In the genomic region with DNA sequence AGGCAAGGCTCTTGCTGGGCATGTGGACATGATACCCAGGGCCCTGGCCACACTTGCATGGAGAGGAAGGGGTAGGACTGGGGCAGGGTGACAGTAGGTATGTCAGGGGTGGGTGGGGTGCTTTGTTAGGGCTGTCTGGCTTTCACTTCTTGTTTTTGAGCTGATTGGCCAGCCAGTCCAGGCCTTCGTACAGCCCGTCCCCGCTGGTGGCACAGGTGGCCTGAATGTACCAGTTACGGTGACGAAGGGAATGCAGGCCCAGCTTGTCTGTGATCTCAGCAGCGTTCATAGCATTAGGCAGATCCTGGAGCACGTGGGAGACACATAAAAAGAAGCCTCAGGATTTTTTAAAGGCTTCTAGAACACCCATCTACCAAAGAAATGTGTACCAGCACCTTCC, we compare ENCODE assay signal across 20 cellular contexts. TPM values are rescaled to one million over a fixed set of nuclear protein-coding genes. Genes with fewer than 3 reads are reported as not detected.
DNase-seq lines count a peak whose midpoint lies in the region; ATAC-seq, FAIRE-seq and TF ChIP-seq lines count a peak whose summit lies in the region.
"Had no signal": no experiment of that assay in that cellular context is flagged by ENCODE, and none has a peak within 500 bp of the region (broad histone marks: within the 10 kb centered on the region; RNA-seq: fewer than 3 reads in every experiment).

No MANE protein-coding gene starts in this region.

- SMC1A ChIA-PET in GM12878 (lab: Charles Lee; ENCODE audit: uncharacterized antibody, unreplicated experiment): interaction anchor here (0.6 to 1.4 kb wide), 5 partner anchors 11 to 917 kb away, joined by 3 to 5 read pairs (median 4); no protein-coding TSS in a partner anchor

- RAD21 ChIA-PET in GM12878 (lab: Charles Lee; ENCODE audit: unreplicated experiment): interaction anchor here (0.9 to 2.2 kb wide), 3 partner anchors 14 to 86 kb away, joined by 3 to 11 read pairs (median 3); partner anchors contain the start of genes DDX23 and FKBP11

- H3K4me1 ChIP-seq in GM12878 (ENCODE audit: control insufficient read depth, insufficient read depth, low read length): no peaks in the 10 kb centered on the region
- H3K4me1 ChIP-seq: Caco-2 had no signal

- TF ChIP-seq EP300 in GM12878 (IDR thresholded peaks at IDR 0.05; ENCODE audit: borderline replicate concordance in 1 of 2, control insufficient read depth in 1 of 2, low read depth in 2 of 2, low read length in 2 of 2): no peak

- TF ChIP-seq POLR2A in GM12878 (IDR thresholded peaks at IDR 0.05; ENCODE audit: low read depth, low read length): no peak

- H3K4me3 Mint-ChIP-seq in CD14-positive monocyte (no peak overlapping the region), mesothelial cell of epicardium (no peak overlapping the region)

- ATAC-seq in GM12878 (peak; percentile 70), HG03108 (IDR thresholded peaks at IDR 0.05; ENCODE audit: unreplicated experiment) (no peak), GM21390 (IDR thresholded peaks at IDR 0.05; ENCODE audit: unreplicated experiment) (no peak)

- peaks cover 78 to 93% of the 10 kb centered on the region in 2 donors for H3K36me3 Mint-ChIP-seq in CD14-positive monocyte
- peaks cover 20% of the 10 kb centered on the region for H3K36me3 Mint-ChIP-seq in mesothelial cell of epicardium

- peaks cover 35% of the 10 kb centered on the region in 2 experiments for H3K36me3 ChIP-seq in GM12878 (ENCODE audit: control insufficient read depth in 2 of 2, insufficient read depth in 2 of 2, low read length in 1 of 2)

- H4K20me1 ChIP-seq in GM12878 (ENCODE audit: control insufficient read depth, insufficient read depth): 0 out of 2 replicates have a peak, but pooled peaks cover 3% of the 10 kb centered on the region

- H3K4me3 ChIP-seq in GM12878: no peak overlapping the region
- H3K4me3 ChIP-seq: GM23248 had no signal

- TF ChIP-seq RAD21 in GM12878 (IDR thresholded peaks at IDR 0.05; ENCODE audit: insufficient read depth, low read depth, low read length): no peak

- POLR2A ChIA-PET in GM12878 (lab: Charles Lee): no interaction called here

- H2AFZ ChIP-seq in GM12878 (ENCODE audit: control insufficient read depth, low read depth, low read length): no peak overlapping the region
- H2AFZ ChIP-seq: GM23248 had no signal

- H3K27ac Mint-ChIP-seq in CD14-positive monocyte: peak overlapping the region; percentile 15 to 90 (median 70)
- H3K27ac Mint-ChIP-seq in mesothelial cell of epicardium: no peak overlapping the region

- in situ Hi-C loops in GM12878 (cut with MboI): no loop called here

- H3K27me3 Mint-ChIP-seq in CD14-positive monocyte (ENCODE audit: low read depth in 3 of 3) (peaks cover 0 to 2% (median 0%) of the 10 kb centered on the region in 3 donors), mesothelial cell of epicardium (ENCODE audit: low read depth) (no peaks in the 10 kb centered on the region)

- H3K27me3 ChIP-seq in GM12878 (replicated peaks in 1 of 2; ENCODE audit: control insufficient read depth in 2 of 2, insufficient read depth in 2 of 2, low read length in 1 of 2): no peaks in the 10 kb centered on the region

- no peak for FAIRE-seq in GM12878 (lab: Jason Lieb, UNC)

- 16% methylated on average over 7 of the region's 7 CpGs for WGBS in GM12878 (ENCODE audit: insufficient coverage, insufficient replicate concordance, low lambda C conversion rate, missing lambda C conversion rate)

- H3K9me3 Mint-ChIP-seq in CD14-positive monocyte (no peaks in the 10 kb centered on the region), mesothelial cell of epicardium (no peaks in the 10 kb centered on the region)

- H3K4me2 ChIP-seq in GM12878 (ENCODE audit: control insufficient read depth, insufficient read depth): no peak overlapping the region

- intact Hi-C loops in CD14-positive monocyte (cut with micrococcal nuclease): no loop called here
- intact Hi-C loops in GM12878 (cut with micrococcal nuclease; ENCODE audit: unreplicated experiment): no loop called here

- CTCF ChIA-PET in GM12878 (lab: Yijun Ruan, JAX): interaction anchor here (0.6 to 4.0 kb wide), 9 partner anchors 8 to 281 kb away, joined by 3 to 22 read pairs (median 5); partner anchors contain the start of genes FKBP11 and WNT1

- H3K9ac ChIP-seq in GM12878 (ENCODE audit: control insufficient read depth, insufficient read depth, low read length): no peak overlapping the region
- H3K9ac ChIP-seq: GM23248 had no signal

- H3K9me3 ChIP-seq in GM12878 (replicated peaks; ENCODE audit: control insufficient read depth, insufficient read depth, low read length): no peaks in the 10 kb centered on the region
- H3K9me3 ChIP-seq: Caco-2 had no signal

- BruUV-seq in GM12878 (replicated peaks; lab: Mats Ljungman, UMichigan): no TSS peak

- no peak for TF ChIP-seq CTCF in CD14-positive monocyte (IDR thresholded peaks at IDR 0.05)
- TF ChIP-seq CTCF in GM12878 (IDR thresholded peaks at IDR 0.05 in 2 of 3, conservative IDR thresholded peaks at IDR 0.05 in 1 of 3; ENCODE audit: control insufficient read depth in 2 of 3, extremely low read depth in 1 of 3, insufficient read depth in 1 of 3, low read depth in 3 of 3, low read length in 3 of 3): no peak
- no peak for TF ChIP-seq CTCF in mesothelial cell of epicardium (IDR thresholded peaks at IDR 0.05; ENCODE audit: unreplicated experiment)

- H3K4me1 Mint-ChIP-seq in CD14-positive monocyte (peaks cover 34% of the 10 kb centered on the region), mesothelial cell of epicardium (no peaks in the 10 kb centered on the region)

- H3K27ac ChIP-seq in GM12878 (ENCODE audit: control insufficient read depth, insufficient read depth): no peak overlapping the region
- H3K27ac ChIP-seq: C4-2B, GM23248, RWPE1 had no signal

- no peaks in the 10 kb centered on the region; the same call in 1 of the 2 replicates for H3K79me2 ChIP-seq in GM12878 (ENCODE audit: control insufficient read depth, insufficient read depth, low read length)

- DNase-seq in CD14-positive monocyte (ENCODE audit: low spot score): no peak
- peak; percentile 45 for DNase-seq in NAMALWA (ENCODE audit: low spot score)
- no peak for DNase-seq in GM12878 (ENCODE audit: low read depth, low spot score)
- DNase-seq in putamen (ENCODE audit: low spot score): peak; percentile 30
- no peak for DNase-seq in mesothelial cell of epicardium (ENCODE audit: low spot score in 2 of 2, unreplicated experiment in 2 of 2)
- no peak for DNase-seq in kidney tubule cell (ENCODE audit: low spot score)
- DNase-seq: Caco-2, DMS153, EL, GM23248, HCEC 1CT, NCI-H1048, NCI-H146, NCI-H2081 treated with DMSO at 0.1 percent for 48 hours, NCI-H524 had no signal

RNA-seq across cellular contexts. Expression of gene FKBP11, which starts 13.5 kb away (rescaled TPM):
- polyA plus RNA-seq in CD14-positive monocyte (1 to 10 TPM; 1.5 to 2.2 TPM), GM12878 (2011; rRNA removed) (16.5 and 25.0 TPM in 2 replicates), GM12878 (2014; fragmentation: Illumina TruSeq; extraction: Trizol) (47.3 and 56.3 TPM in 2 replicates), GM12878 (2014; fragmentation: Nextera tagmentation; extraction: Ambion mirVana) (10 to 100 TPM; 55.2 to 83.4 TPM), GM12878 (2014; rRNA removed) (56.8 and 67.1 TPM in 2 replicates), GM12878 (2016; fragmentation: Nextera tagmentation; extraction: Ambion mirVana) (100 to 1,000 TPM; 133 to 135 TPM)
- 29.3 and 32.5 TPM in 2 replicates for total RNA-seq in GM12878 (2013; cell fraction: nucleolus; rRNA removed)
- total RNA-seq in GM12878 (2014; rRNA removed) (29.5 and 34.8 TPM in 2 replicates), GM12878 (2014; rRNA removed; fragmentation: Illumina TruSeq; extraction: Trizol) (40.6 and 43.1 TPM in 2 replicates), GM12878 (2021) (58.2 and 59.4 TPM in 2 replicates), mesothelial cell of epicardium (30.5 to 34.7 TPM (median 33.7 TPM) in 3 replicates)
- 47.4 TPM for polyA plus RNA-seq in GM12878 (2011; ENCODE audit: low read depth)
- 25.5 and 28.3 TPM in 2 replicates for polyA plus RNA-seq in GM12878 (2011; cell fraction: cytosol; rRNA removed)
- polyA plus RNA-seq in GM12878 (2011; cell fraction: nucleus; rRNA removed): 31.3 and 38.7 TPM in 2 replicates
- 73.3 and 77.9 TPM in 2 replicates for polyA plus RNA-seq in GM12878 (2012)
- 16.8 and 17.3 TPM in 2 replicates for polyA minus RNA-seq in GM12878 (2011; rRNA and poly(A)+ RNA removed)
- polyA minus RNA-seq in GM12878 (2011; cell fraction: cytosol; rRNA and poly(A)+ RNA removed): 6.3 and 9.6 TPM in 2 replicates
- 9.2 and 15.6 TPM in 2 replicates for polyA minus RNA-seq in GM12878 (2011; cell fraction: nucleus; rRNA and poly(A)+ RNA removed)

RNA-seq across cellular contexts. Expression of gene ARF3, which starts 18.5 kb away (rescaled TPM):
- polyA plus RNA-seq in CD14-positive monocyte: 10 to 100 TPM; 56.5 to 58.4 TPM
- 43.5 and 44.5 TPM in 2 replicates for total RNA-seq in GM12878 (2013; cell fraction: nucleolus; rRNA removed)
- 59.2 and 60.3 TPM in 2 replicates for total RNA-seq in GM12878 (2014; rRNA removed)
- 50.3 and 50.4 TPM in 2 replicates for total RNA-seq in GM12878 (2014; rRNA removed; fragmentation: Illumina TruSeq; extraction: Trizol)
- total RNA-seq in GM12878 (2021): 163 and 169 TPM in 2 replicates
- 52.8 TPM for polyA plus RNA-seq in GM12878 (2011; ENCODE audit: low read depth)
- 222 and 263 TPM in 2 replicates for polyA plus RNA-seq in GM12878 (2011; rRNA removed)
- 280 and 304 TPM in 2 replicates for polyA plus RNA-seq in GM12878 (2011; cell fraction: cytosol; rRNA removed)
- 114 and 134 TPM in 2 replicates for polyA plus RNA-seq in GM12878 (2011; cell fraction: nucleus; rRNA removed)
- polyA plus RNA-seq in GM12878 (2012): 81.3 and 83.4 TPM in 2 replicates
- polyA plus RNA-seq in GM12878 (2014; fragmentation: Illumina TruSeq; extraction: Trizol): 93.4 and 95.4 TPM in 2 replicates
- 10 to 100 TPM in 1 of 2 experiments, 1 to 10 TPM in 1; 8.7 to 13.2 TPM for polyA plus RNA-seq in GM12878 (2014; fragmentation: Nextera tagmentation; extraction: Ambion mirVana)
- 85.6 and 94.5 TPM in 2 replicates for polyA plus RNA-seq in GM12878 (2014; rRNA removed)
- polyA plus RNA-seq in GM12878 (2016; fragmentation: Nextera tagmentation; extraction: Ambion mirVana): 10 to 100 TPM; 67.2 to 81.5 TPM
- 138 and 178 TPM in 2 replicates for polyA minus RNA-seq in GM12878 (2011; rRNA and poly(A)+ RNA removed)
- 35.9 and 43.8 TPM in 2 replicates for polyA minus RNA-seq in GM12878 (2011; cell fraction: cytosol; rRNA and poly(A)+ RNA removed)
- polyA minus RNA-seq in GM12878 (2011; cell fraction: nucleus; rRNA and poly(A)+ RNA removed): 16.8 and 38.7 TPM in 2 replicates
- total RNA-seq in mesothelial cell of epicardium: 123 to 125 TPM (median 125 TPM) in 3 replicates

RNA-seq across cellular contexts. Expression of gene WNT10B, which starts 32.7 kb away (rescaled TPM):
- not detected for polyA plus RNA-seq in CD14-positive monocyte
- total RNA-seq in GM12878 (2013; cell fraction: nucleolus; rRNA removed): 2.5 and 2.8 TPM in 2 replicates
- total RNA-seq in GM12878 (2014; rRNA removed): 0.27 and 0.45 TPM in 2 replicates
- 0.27 and 0.37 TPM in 2 replicates for total RNA-seq in GM12878 (2014; rRNA removed; fragmentation: Illumina TruSeq; extraction: Trizol)
- total RNA-seq in GM12878 (2021): 0.61 and 0.95 TPM in 2 replicates
- polyA plus RNA-seq in GM12878 (2011; ENCODE audit: low read depth): not detected
- polyA plus RNA-seq in GM12878 (2011; rRNA removed): 1.1 and 1.5 TPM in 2 replicates
- 1.5 and 1.9 TPM in 2 replicates for polyA plus RNA-seq in GM12878 (2011; cell fraction: cytosol; rRNA removed)
- 3.3 and 5.2 TPM in 2 replicates for polyA plus RNA-seq in GM12878 (2011; cell fraction: nucleus; rRNA removed)
- 0.10 and 0.19 TPM in 2 replicates for polyA plus RNA-seq in GM12878 (2012)
- polyA plus RNA-seq in GM12878 (2014; fragmentation: Illumina TruSeq; extraction: Trizol): 0.16 and 0.22 TPM in 2 replicates
- polyA plus RNA-seq in GM12878 (2014; fragmentation: Nextera tagmentation; extraction: Ambion mirVana): under 1 TPM; 0.09 to 0.10 TPM
- polyA plus RNA-seq in GM12878 (2014; rRNA removed): 0.70 and 0.73 TPM in 2 replicates
- under 1 TPM; 0.21 to 0.46 TPM for polyA plus RNA-seq in GM12878 (2016; fragmentation: Nextera tagmentation; extraction: Ambion mirVana)
- 0.66 and 0.98 TPM in 2 replicates for polyA minus RNA-seq in GM12878 (2011; rRNA and poly(A)+ RNA removed)
- 1.3 TPM in 1 of 2 replicates, not detected in the other for polyA minus RNA-seq in GM12878 (2011; cell fraction: cytosol; rRNA and poly(A)+ RNA removed)
- 1.6 and 1.8 TPM in 2 replicates for polyA minus RNA-seq in GM12878 (2011; cell fraction: nucleus; rRNA and poly(A)+ RNA removed)
- 0.77 to 1.2 TPM (median 0.98 TPM) in 3 replicates for total RNA-seq in mesothelial cell of epicardium

RNA-seq across cellular contexts. Expression of gene WNT1, which starts 39.3 kb away (rescaled TPM):
- polyA plus RNA-seq in CD14-positive monocyte (not detected), GM12878 (2011; rRNA removed) (not detected in 2 replicates), GM12878 (2014; fragmentation: Illumina TruSeq; extraction: Trizol) (not detected in 2 replicates), GM12878 (2014; fragmentation: Nextera tagmentation; extraction: Ambion mirVana) (not detected), GM12878 (2014; rRNA removed) (not detected in 2 replicates), GM12878 (2016; fragmentation: Nextera tagmentation; extraction: Ambion mirVana) (not detected)
- total RNA-seq in GM12878 (2013; cell fraction: nucleolus; rRNA removed): not detected in 2 replicates
- total RNA-seq in GM12878 (2014; rRNA removed) (not detected in 2 replicates), GM12878 (2014; rRNA removed; fragmentation: Illumina TruSeq; extraction: Trizol) (not detected in 2 replicates), GM12878 (2021) (not detected in 2 replicates), mesothelial cell of epicardium (not detected in 3 replicates)
- polyA plus RNA-seq in GM12878 (2011; ENCODE audit: low read depth): not detected
- 0.13 TPM in 1 of 2 replicates, not detected in the other for polyA plus RNA-seq in GM12878 (2011; cell fraction: cytosol; rRNA removed)
- polyA plus RNA-seq in GM12878 (2011; cell fraction: nucleus; rRNA removed): 0.12 and 0.37 TPM in 2 replicates
- polyA plus RNA-seq in GM12878 (2012): not detected in 2 replicates
- not detected in 2 replicates for polyA minus RNA-seq in GM12878 (2011; rRNA and poly(A)+ RNA removed)
- polyA minus RNA-seq in GM12878 (2011; cell fraction: cytosol; rRNA and poly(A)+ RNA removed): not detected in 2 replicates
- not detected in 2 replicates for polyA minus RNA-seq in GM12878 (2011; cell fraction: nucleus; rRNA and poly(A)+ RNA removed)
- total RNA-seq: A673, Caco-2, GM23248 had no signal
- polyA plus RNA-seq: GM23248 had no signal

Comparison
In these comparisons a context has a peak if more than half of its experiments do, and no peak if none do; other contexts are left out.
1. DNase-seq: peak in NAMALWA (single experiment) and putamen (single experiment); none in CD14-positive monocyte (single experiment), GM12878 (single experiment), mesothelial cell of epicardium (0 of 2) and kidney tubule cell (single experiment).